ENCODE assay signal across 13 cellular contexts in genomic region chr10:118522791-118523498, GRCh38.
DNase-seq lines count a peak whose midpoint lies in the region; ATAC-seq and TF ChIP-seq lines count a peak whose summit lies in the region.
"Had no signal": no experiment of that assay in that cellular context is flagged by ENCODE, and none has a peak within 500 bp of the region (broad histone marks: within the 10 kb centered on the region; RNA-seq: fewer than 3 reads in every experiment).

No MANE protein-coding gene starts in this region.

- H3K4me3 Mint-ChIP-seq in WTC11 = 0 out of 2 replicates have a peak overlapping the region, but pooled peaks have one; percentile 14

- H3K27ac Mint-ChIP-seq in WTC11 = no peak overlapping the region; the same call in 1 of the 2 replicates

- POLR2A ChIA-PET in WTC11 (lab: Charles Lee) = no interaction called here

- peak; percentile 78 for DNase-seq in EL
- DNase-seq in Kasumi-1 (lab: John Stamatoyannopoulos, UW) = peak; percentile 18 to 21
- no peak for DNase-seq in WTC11 (ENCODE audit: low spot score)
- peak; percentile 2 for DNase-seq in kidney glomerular epithelial cell (lab: John Stamatoyannopoulos, UW)
- DNase-seq in middle frontal gyrus (ENCODE audit: extremely low spot score, low spot score) = no peak
- DNase-seq: activated CD4-positive, alpha-beta T cell treated with anti-CD3 and anti-CD28 coated beads, Interleukin-2, amount 50 U/mL, for 48 hours; amygdala; NCI-H187; RPMI8226 had no signal

- ATAC-seq in WTC11 (peak; percentile 76), HG02623 (IDR thresholded peaks at IDR 0.05; ENCODE audit: unreplicated experiment) (no peak), GM21619 (IDR thresholded peaks at IDR 0.05; ENCODE audit: unreplicated experiment) (no peak), GM21367 (IDR thresholded peaks at IDR 0.05; ENCODE audit: unreplicated experiment) (no peak)
- ATAC-seq: left lobe of liver had no signal

- no peak for TF ChIP-seq CTCF in WTC11 (IDR thresholded peaks at IDR 0.05)

- CTCF ChIA-PET in WTC11 (lab: Charles Lee) = interaction anchor here (2.3 kb wide), 1 partner anchor 21 kb away, joined by 10 read pairs; no protein-coding TSS in a partner anchor

- no peaks in the 10 kb centered on the region; the same call in 1 of the 2 replicates for H3K27me3 Mint-ChIP-seq in WTC11 (ENCODE audit: low read depth)

- H3K36me3 Mint-ChIP-seq in WTC11 = 0 out of 2 replicates have a peak, but pooled peaks cover 3% of the 10 kb centered on the region

- peaks cover 12% of the 10 kb centered on the region for H3K4me1 Mint-ChIP-seq in WTC11

- H3K9me3 Mint-ChIP-seq in WTC11 = peaks cover 33% of the 10 kb centered on the region

TF ChIP-seq in WTC11, 78 proteins besides CTCF, POLR2A, EP300 and RAD21:
- TF ChIP-seq FOXK1 (CRISPR knock-in tag; IDR thresholded peaks at IDR 0.05) = no peak
- no peak for TF ChIP-seq NR2C2 (CRISPR knock-in tag; IDR thresholded peaks at IDR 0.05)
- no peak for TF ChIP-seq JUN (CRISPR knock-in tag; IDR thresholded peaks at IDR 0.05)
- TF ChIP-seq RORB (CRISPR knock-in tag; IDR thresholded peaks at IDR 0.05) = no peak
- no peak for TF ChIP-seq SMAD3 (CRISPR knock-in tag; IDR thresholded peaks at IDR 0.05; ENCODE audit: borderline replicate concordance)
- TF ChIP-seq MLX (CRISPR knock-in tag; IDR thresholded peaks at IDR 0.05) = no peak
- TF ChIP-seq ZNF317 (CRISPR knock-in tag; IDR thresholded peaks at IDR 0.05; ENCODE audit: borderline replicate concordance, low read depth) = no peak
- TF ChIP-seq FOXJ3 (CRISPR knock-in tag; IDR thresholded peaks at IDR 0.05; ENCODE audit: borderline replicate concordance) = no peak
- TF ChIP-seq ZNF512 (CRISPR knock-in tag; IDR thresholded peaks at IDR 0.05; ENCODE audit: borderline replicate concordance) = no peak
- no peak for TF ChIP-seq JAZF1 (CRISPR knock-in tag; IDR thresholded peaks at IDR 0.05)
- TF ChIP-seq NFATC4 (CRISPR knock-in tag; IDR thresholded peaks at IDR 0.05) = no peak
- no peak for TF ChIP-seq ATF6 (CRISPR knock-in tag; IDR thresholded peaks at IDR 0.05)
- no peak for TF ChIP-seq E2F4 (CRISPR knock-in tag; IDR thresholded peaks at IDR 0.05; ENCODE audit: borderline replicate concordance, low read depth)
- TF ChIP-seq ZBTB21 (CRISPR knock-in tag; IDR thresholded peaks at IDR 0.05; ENCODE audit: borderline replicate concordance) = no peak
- TF ChIP-seq ZNF232 (CRISPR knock-in tag; IDR thresholded peaks at IDR 0.05) = no peak
- TF ChIP-seq CREM (CRISPR knock-in tag; IDR thresholded peaks at IDR 0.05) = no peak
- no peak for TF ChIP-seq ZMAT4 (CRISPR knock-in tag; IDR thresholded peaks at IDR 0.05)
- no peak for TF ChIP-seq GTF2I (CRISPR knock-in tag; conservative IDR thresholded peaks at IDR 0.05)
- TF ChIP-seq HMGA2 (CRISPR knock-in tag; IDR thresholded peaks at IDR 0.05) = no peak
- TF ChIP-seq IRF2 (CRISPR knock-in tag; IDR thresholded peaks at IDR 0.05; ENCODE audit: borderline replicate concordance, low read depth) = no peak

Comparison
In these comparisons a context has a peak if more than half of its experiments do, and no peak if none do; other contexts are left out.
1. DNase-seq: peak in EL (single experiment), Kasumi-1 (2 of 2) and kidney glomerular epithelial cell (single experiment); none in WTC11 (single experiment) and middle frontal gyrus (single experiment).